13 cellular contexts compared by ENCODE assay signal in genomic region chr12:57516617-57517153, GRCh38. TPM values are rescaled to one million over a fixed set of nuclear protein-coding genes. Genes with fewer than 3 reads are reported as not detected.
A peak's percentile ranks its signal among the peaks of the same experiment; 100 is the strongest.
DNase-seq lines count a peak whose midpoint lies in the region; ATAC-seq, FAIRE-seq and TF ChIP-seq lines count a peak whose summit lies in the region.
"Had no signal": no experiment of that assay in that cellular context is flagged by ENCODE, and none has a peak within 500 bp of the region (broad histone marks: within the 10 kb centered on the region; RNA-seq: fewer than 3 reads in every experiment).

No MANE protein-coding gene starts in this region.

- H3K9me3 ChIP-seq in DND-41 (ENCODE audit: insufficient read depth, low read length, severe bottlenecking) (no peaks in the 10 kb centered on the region), PC-9 (ENCODE audit: insufficient read depth, low read depth) (no peaks in the 10 kb centered on the region), H1 (ENCODE audit: insufficient read depth in 2 of 2, low read depth in 1 of 2, low read length in 1 of 2) (no peaks in the 10 kb centered on the region), psoas muscle (no peaks in the 10 kb centered on the region)
- H3K9me3 ChIP-seq: SJCRH30 had no signal

- H3K56ac ChIP-seq in H1 (replicated peaks; ENCODE audit: insufficient read length, low read depth, low read length): no peak overlapping the region

- no peak overlapping the region for H2BK12ac ChIP-seq in H1 (ENCODE audit: low read depth, low read length)

- POLR2A ChIA-PET in PC-9 (lab: Charles Lee; ENCODE audit: unreplicated experiment) (interaction anchor here (0.5 kb wide), 1 partner anchor 11 kb away, joined by 12 read pairs; no protein-coding TSS in a partner anchor), H1 (lab: Charles Lee; ENCODE audit: partially characterized antibody) (interaction anchor here (0.7 to 6.0 kb wide), 11 partner anchors 8 to 284 kb away, joined by 3 to 55 read pairs (median 6); partner anchors contain the start of gene DCTN2)

- no peak for DNase-seq in DND-41
- no peak for DNase-seq in PC-9
- DNase-seq in H1 (ENCODE audit: low read depth in 1 of 2, low spot score in 2 of 2): no peak
- no peak for DNase-seq in psoas muscle
- DNase-seq in activated effector memory CD4-positive, alpha-beta T cell treated with Interleukin-2 at 50 U/mL for 16 hours: no peak
- no peak for DNase-seq in anterior cingulate cortex (lab: John Stamatoyannopoulos, UW)
- DNase-seq in NCI-H2171 (lab: John Stamatoyannopoulos, UW): no peak
- DNase-seq: activated CD4-positive, alpha-beta T cell treated with anti-CD3 and anti-CD28 coated beads, Interleukin-2, amount 50 U/mL, for 1 hour; stimulated activated naive CD4-positive, alpha-beta T cell had no signal

- TF ChIP-seq RAD21 in H1 (IDR thresholded peaks at IDR 0.05 in 1 of 2, conservative IDR thresholded peaks at IDR 0.05 in 1 of 2; ENCODE audit: low read depth in 2 of 2, low read length in 2 of 2): no peak

- intact Hi-C loops in PC-9 (cut with micrococcal nuclease; ENCODE audit: unreplicated experiment): no loop called here
- intact Hi-C loops in psoas muscle (cut with DNase I): no loop called here

- CTCF ChIA-PET in PC-9 (lab: Charles Lee): interaction anchor here (0.5 kb wide), 1 partner anchor 85 kb away, joined by 3 read pairs; no protein-coding TSS in a partner anchor
- CTCF ChIA-PET in H1 (lab: Charles Lee; ENCODE audit: partially characterized antibody): interaction anchor here (0.6 to 1.5 kb wide), 5 partner anchors 18 to 41 kb away, joined by 3 to 5 read pairs (median 3); no protein-coding TSS in a partner anchor

- H4K8ac ChIP-seq in H1 (ENCODE audit: extremely low read depth, insufficient read depth, low read length): no peak overlapping the region

- no peak overlapping the region for H3K14ac ChIP-seq in H1 (ENCODE audit: insufficient read length)

- peaks cover 37% of the 10 kb centered on the region for H3K4me1 ChIP-seq in DND-41 (ENCODE audit: insufficient read depth, low read length)
- peaks cover 20% of the 10 kb centered on the region for H3K4me1 ChIP-seq in PC-9 (replicated peaks; ENCODE audit: insufficient read depth)
- H3K4me1 ChIP-seq in H1 (replicated peaks in 1 of 4; ENCODE audit: control insufficient read depth in 3 of 4, insufficient read depth in 4 of 4, low read length in 3 of 4): peaks cover 3 to 11% (median 8%) of the 10 kb centered on the region in 4 experiments
- H3K4me1 ChIP-seq in psoas muscle: peaks cover 35% of the 10 kb centered on the region

- no peak overlapping the region for H2BK5ac ChIP-seq in H1 (ENCODE audit: low read depth, low read length)

- no peak for FAIRE-seq in H1 (lab: Jason Lieb, UNC)
- FAIRE-seq: bronchial epithelial cell had no signal

- H2BK15ac ChIP-seq in H1 (ENCODE audit: low read length): no peak overlapping the region

- 95% methylated on average over 11 of the region's 11 CpGs; no CpG with 5 or more reads in 1 of the 2 experiments for WGBS in H1 (ENCODE audit: extremely low coverage in 1 of 2, insufficient coverage in 1 of 2, insufficient read length in 1 of 2, insufficient replicate concordance in 2 of 2, low coverage in 1 of 2, low lambda C conversion rate in 2 of 2, missing lambda C conversion rate in 1 of 2), 2 experiments
- 81 to 85% (median 82%) methylated on average over 11 of the region's 11 CpGs for WGBS in psoas muscle, 3 donors

- TF ChIP-seq CTCF in DND-41 (IDR thresholded peaks at IDR 0.05; ENCODE audit: borderline replicate concordance, extremely low read depth, low read length, poor library complexity, severe bottlenecking) (no peak), PC-9 (conservative IDR thresholded peaks at IDR 0.05) (no peak), H1 (IDR thresholded peaks at IDR 0.05; ENCODE audit: control extremely low read depth in 1 of 3, insufficient read depth in 1 of 3, low read depth in 1 of 3, low read length in 3 of 3) (no peak), psoas muscle (IDR thresholded peaks at IDR 0.05) (no peak)

- H4K20me1 ChIP-seq in DND-41 (ENCODE audit: insufficient read depth, low read length) (peaks cover 56% of the 10 kb centered on the region), PC-9 (ENCODE audit: insufficient read depth) (peaks cover 81% of the 10 kb centered on the region), H1 (replicated peaks in 1 of 2; ENCODE audit: control insufficient read depth in 1 of 2, insufficient read depth in 2 of 2, low read length in 2 of 2) (peaks cover 7 to 17% of the 10 kb centered on the region in 2 experiments)

- no TSS peak for BruUV-seq in PC-9 (replicated peaks; lab: Mats Ljungman, UMichigan)

- H3K4me2 ChIP-seq in DND-41 (ENCODE audit: insufficient read depth, low read length) (peak overlapping the region; percentile 9; the same call in 1 of the 2 replicates), PC-9 (0 out of 2 replicates have a peak overlapping the region, but pooled peaks have one; percentile 93), H1 (ENCODE audit: insufficient read depth in 1 of 2, low read depth in 2 of 2, low read length in 2 of 2) (no peak overlapping the region; a peak in 1 of 4 replicates)

- no peaks in the 10 kb centered on the region for H3K9me2 ChIP-seq in PC-9 (ENCODE audit: insufficient read depth)

- no peak overlapping the region for H2BK120ac ChIP-seq in H1 (replicated peaks; ENCODE audit: low read depth, low read length)

- H3K27ac ChIP-seq in DND-41 (ENCODE audit: low read length) (peak overlapping the region; percentile 27; the same call in 1 of the 2 replicates), PC-9 (peak overlapping the region; percentile 28), H1 (ENCODE audit: low read depth, low read length) (peak overlapping the region; percentile 35; the same call in 1 of the 2 replicates), psoas muscle (peak overlapping the region; percentile 100)
- H3K27ac ChIP-seq: foreskin keratinocyte, SJCRH30 had no signal

- H3K23ac ChIP-seq in H1 (ENCODE audit: insufficient read length): no peak overlapping the region

- H3F3A ChIP-seq in PC-9 (ENCODE audit: insufficient read depth, low read depth): peaks cover 84% of the 10 kb centered on the region

- TF ChIP-seq EP300 in H1 (IDR thresholded peaks at IDR 0.05; ENCODE audit: borderline replicate concordance in 1 of 2, low read depth in 2 of 2, low read length in 2 of 2): no peak

- H3K79me2 ChIP-seq in DND-41 (ENCODE audit: insufficient read depth, low read length) (peaks cover 49% of the 10 kb centered on the region), PC-9 (ENCODE audit: low read depth) (peaks cover 39% of the 10 kb centered on the region), H1 (ENCODE audit: control insufficient read depth in 1 of 2, insufficient read depth in 2 of 2, low read length in 2 of 2) (peaks cover 0 to 20% of the 10 kb centered on the region in 2 experiments; a peak in 2 of 4 replicates)

- peaks cover 12% of the 10 kb centered on the region for H3K23me2 ChIP-seq in H1 (ENCODE audit: low read depth, low read length)

- H3K4me3 ChIP-seq in DND-41 (ENCODE audit: low read depth in 1 of 2, low read length in 2 of 2): no peak overlapping the region
- H3K4me3 ChIP-seq in PC-9: no peak overlapping the region
- H3K4me3 ChIP-seq in H1 (ENCODE audit: extremely low read depth in 1 of 4, insufficient read depth in 2 of 4, low read depth in 3 of 4, low read length in 4 of 4): no peak overlapping the region
- H3K4me3 ChIP-seq in psoas muscle: no peak overlapping the region
- H3K4me3 ChIP-seq: SJCRH30 had no signal

- H3K79me1 ChIP-seq in H1 (ENCODE audit: low read depth, low read length): no peaks in the 10 kb centered on the region

- no peak for ATAC-seq in DND-41 (ENCODE audit: insufficient read depth, low read depth)
- no peak for ATAC-seq in psoas muscle
- ATAC-seq in GM21381 (IDR thresholded peaks at IDR 0.05; ENCODE audit: unreplicated experiment): no peak
- ATAC-seq: foreskin keratinocyte had no signal

- H4K5ac ChIP-seq in H1 (ENCODE audit: insufficient read length, low read depth, low read length): no peak overlapping the region

- H3K9ac ChIP-seq in DND-41 (ENCODE audit: low read depth, low read length) (no peak overlapping the region), H1 (replicated peaks in 1 of 4; ENCODE audit: extremely low read depth in 1 of 4, low read depth in 3 of 4, low read length in 3 of 4) (no peak overlapping the region)

- no peaks in the 10 kb centered on the region for H3K27me3 ChIP-seq in DND-41 (ENCODE audit: insufficient read depth, low read length, poor library complexity)
- no peaks in the 10 kb centered on the region for H3K27me3 ChIP-seq in PC-9 (ENCODE audit: insufficient read depth, low read depth)
- H3K27me3 ChIP-seq in H1 (replicated peaks in 1 of 4; ENCODE audit: control insufficient read depth in 3 of 4, extremely low read depth in 1 of 4, insufficient read depth in 3 of 4, low read length in 3 of 4): no peaks in the 10 kb centered on the region
- H3K27me3 ChIP-seq in psoas muscle (ENCODE audit: insufficient read depth in 3 of 3, low read length in 2 of 3): no peaks in the 10 kb centered on the region
- H3K27me3 ChIP-seq: foreskin keratinocyte, SJCRH30 had no signal

- no peak overlapping the region for H2BK20ac ChIP-seq in H1 (ENCODE audit: low read length)

- no peak overlapping the region for H4K91ac ChIP-seq in H1 (replicated peaks; ENCODE audit: insufficient read length, low read length)

- H2AFZ ChIP-seq in DND-41 (ENCODE audit: low read depth, low read length): no peak overlapping the region
- no peak overlapping the region for H2AFZ ChIP-seq in PC-9
- H2AFZ ChIP-seq in H1 (ENCODE audit: low read length): no peak overlapping the region

- H3K36me3 ChIP-seq in DND-41 (ENCODE audit: insufficient read depth, low read length) (peaks cover 82% of the 10 kb centered on the region), PC-9 (ENCODE audit: low read depth) (peaks cover 75% of the 10 kb centered on the region), H1 (ENCODE audit: control insufficient read depth in 2 of 4, insufficient read depth in 4 of 4, low read length in 3 of 4) (peaks cover 46 to 72% (median 57%) of the 10 kb centered on the region in 4 experiments), psoas muscle (ENCODE audit: insufficient read depth in 1 of 2, low read depth in 1 of 2) (peaks cover 15 to 64% of the 10 kb centered on the region in 2 donors)

- no peak overlapping the region for H2AK5ac ChIP-seq in H1 (ENCODE audit: low read depth, low read length)

- TF ChIP-seq POLR2A in H1 (IDR thresholded peaks at IDR 0.05; ENCODE audit: control extremely low read depth in 1 of 2, low read depth in 2 of 2, low read length in 2 of 2): no peak; a peak in 1 of 3 replicates

- no peak overlapping the region for H3K18ac ChIP-seq in H1 (ENCODE audit: extremely low read depth, low read length)

- no peak overlapping the region for H3K4ac ChIP-seq in H1 (replicated peaks; ENCODE audit: insufficient read length, low read depth, low read length)

RNA-seq across cellular contexts. Expression of gene DDIT3, which starts 3.6 kb away (rescaled TPM):
- total RNA-seq in PC-9 (2021) (15.6 and 17.3 TPM in 2 replicates), psoas muscle (10 to 100 TPM; 11.1 to 59.5 (median 19.6) TPM)
- 4.9 TPM in 2 replicates for total RNA-seq in H1 (2021; fragmentation: NEBNext Ultra II Directional; extraction: Animal tissue kit (Norgen Biotek cat#: 25700))
- polyA plus RNA-seq in H1 (2011; rRNA removed) (4.7 and 5.7 TPM in 2 replicates), psoas muscle (100 to 1,000 TPM in 1 of 3 donors, 10 to 100 TPM in 2; 62.5 to 224 (median 68.9) TPM)
- 8.3 TPM for polyA plus RNA-seq in H1 (2011; cell fraction: cytosol; rRNA removed)
- polyA plus RNA-seq in H1 (2011; cell fraction: nucleus; rRNA removed): 7.3 TPM
- polyA plus RNA-seq in H1 (2012, experiment 1 of 2): 7.7 to 11.2 TPM (median 8.3 TPM) in 4 replicates
- 3.0 TPM for polyA plus RNA-seq in H1 (2012, experiment 2 of 2)
- 5.7 TPM for polyA plus RNA-seq in H1 (2013, experiment 1 of 2)
- 5.5 TPM for polyA plus RNA-seq in H1 (2013, experiment 2 of 2)
- 6.0 and 7.0 TPM in 2 replicates for polyA minus RNA-seq in H1 (2011; rRNA and poly(A)+ RNA removed)
- polyA minus RNA-seq in H1 (2011; cell fraction: cytosol; rRNA and poly(A)+ RNA removed): 4.0 TPM
- polyA minus RNA-seq in H1 (2011; cell fraction: nucleus; rRNA and poly(A)+ RNA removed): 14.7 TPM

RNA-seq across cellular contexts. Expression of gene MBD6, which starts 5.9 kb away (rescaled TPM):
- total RNA-seq in PC-9 (2021) (47.3 and 78.4 TPM in 2 replicates), psoas muscle (10 to 100 TPM; 29.5 to 52.9 (median 39.5) TPM)
- total RNA-seq in H1 (2021; fragmentation: NEBNext Ultra II Directional; extraction: Animal tissue kit (Norgen Biotek cat#: 25700)): 32.3 and 32.7 TPM in 2 replicates
- polyA plus RNA-seq in H1 (2011; rRNA removed) (3.9 and 6.9 TPM in 2 replicates), psoas muscle (10 to 100 TPM; 11.6 to 18.4 (median 17.5) TPM)
- polyA plus RNA-seq in H1 (2011; cell fraction: cytosol; rRNA removed): 3.0 TPM
- 38.7 TPM for polyA plus RNA-seq in H1 (2011; cell fraction: nucleus; rRNA removed)
- 24.6 to 39.6 TPM (median 28.7 TPM) in 4 replicates for polyA plus RNA-seq in H1 (2012, experiment 1 of 2)
- polyA plus RNA-seq in H1 (2012, experiment 2 of 2): 13.7 TPM
- 15.7 TPM for polyA plus RNA-seq in H1 (2013, experiment 1 of 2)
- polyA plus RNA-seq in H1 (2013, experiment 2 of 2): 14.7 TPM
- 7.2 and 9.6 TPM in 2 replicates for polyA minus RNA-seq in H1 (2011; rRNA and poly(A)+ RNA removed)
- polyA minus RNA-seq in H1 (2011; cell fraction: cytosol; rRNA and poly(A)+ RNA removed): 3.5 TPM
- polyA minus RNA-seq in H1 (2011; cell fraction: nucleus; rRNA and poly(A)+ RNA removed): 20.6 TPM

RNA-seq across cellular contexts. Expression of gene MARS1, which starts 28.8 kb away (rescaled TPM):
- 307 and 366 TPM in 2 replicates for total RNA-seq in PC-9 (2021)
- 398 and 407 TPM in 2 replicates for total RNA-seq in H1 (2021; fragmentation: NEBNext Ultra II Directional; extraction: Animal tissue kit (Norgen Biotek cat#: 25700))
- polyA plus RNA-seq in H1 (2011; rRNA removed): 194 and 255 TPM in 2 replicates
- 252 TPM for polyA plus RNA-seq in H1 (2011; cell fraction: cytosol; rRNA removed)
- 777 TPM for polyA plus RNA-seq in H1 (2011; cell fraction: nucleus; rRNA removed)
- polyA plus RNA-seq in H1 (2012, experiment 1 of 2): 284 to 339 TPM (median 323 TPM) in 4 replicates
- 230 TPM for polyA plus RNA-seq in H1 (2012, experiment 2 of 2)
- polyA plus RNA-seq in H1 (2013, experiment 1 of 2): 724 TPM
- 726 TPM for polyA plus RNA-seq in H1 (2013, experiment 2 of 2)
- 393 and 430 TPM in 2 replicates for polyA minus RNA-seq in H1 (2011; rRNA and poly(A)+ RNA removed)
- 168 TPM for polyA minus RNA-seq in H1 (2011; cell fraction: cytosol; rRNA and poly(A)+ RNA removed)
- 352 TPM for polyA minus RNA-seq in H1 (2011; cell fraction: nucleus; rRNA and poly(A)+ RNA removed)
- total RNA-seq in psoas muscle: 10 to 100 TPM; 68.6 to 88.0 (median 83.7) TPM
- polyA plus RNA-seq in psoas muscle: 10 to 100 TPM; 41.2 to 97.4 (median 77.7) TPM

RNA-seq across cellular contexts. Expression of gene DCTN2, which starts 30.3 kb away (rescaled TPM):
- total RNA-seq in PC-9 (2021): 93.4 and 105 TPM in 2 replicates
- 89.3 and 90.3 TPM in 2 replicates for total RNA-seq in H1 (2021; fragmentation: NEBNext Ultra II Directional; extraction: Animal tissue kit (Norgen Biotek cat#: 25700))
- polyA plus RNA-seq in H1 (2011; rRNA removed): 91.9 and 140 TPM in 2 replicates
- 111 TPM for polyA plus RNA-seq in H1 (2011; cell fraction: cytosol; rRNA removed)
- polyA plus RNA-seq in H1 (2011; cell fraction: nucleus; rRNA removed): 108 TPM
- polyA plus RNA-seq in H1 (2012, experiment 1 of 2): 106 to 119 TPM (median 115 TPM) in 4 replicates
- 135 TPM for polyA plus RNA-seq in H1 (2012, experiment 2 of 2)
- 75.6 TPM for polyA plus RNA-seq in H1 (2013, experiment 1 of 2)
- 79.1 TPM for polyA plus RNA-seq in H1 (2013, experiment 2 of 2)
- 102 and 111 TPM in 2 replicates for polyA minus RNA-seq in H1 (2011; rRNA and poly(A)+ RNA removed)
- 113 TPM for polyA minus RNA-seq in H1 (2011; cell fraction: cytosol; rRNA and poly(A)+ RNA removed)
- polyA minus RNA-seq in H1 (2011; cell fraction: nucleus; rRNA and poly(A)+ RNA removed): 72.6 TPM
- total RNA-seq in psoas muscle: 100 to 1,000 TPM in 2 of 4 donors, 10 to 100 TPM in 2; 91.0 to 128 (median 103) TPM
- 100 to 1,000 TPM; 107 to 165 (median 123) TPM for polyA plus RNA-seq in psoas muscle

RNA-seq across cellular contexts. Expression of gene KIF5A, which starts 33.2 kb away (rescaled TPM):
- total RNA-seq in PC-9 (2021) (0.07 TPM in 1 of 2 replicates, not detected in the other), psoas muscle (under 1 TPM in 3 of 4 donors, not detected in 1; 0.04 to 0.21 (median 0.14) TPM)
- total RNA-seq in H1 (2021; fragmentation: NEBNext Ultra II Directional; extraction: Animal tissue kit (Norgen Biotek cat#: 25700)): 21.9 and 22.8 TPM in 2 replicates
- polyA plus RNA-seq in H1 (2011; rRNA removed) (10.7 and 11.7 TPM in 2 replicates), psoas muscle (under 1 TPM; 0.01 to 0.18 (median 0.04) TPM)
- 16.5 TPM for polyA plus RNA-seq in H1 (2011; cell fraction: cytosol; rRNA removed)
- polyA plus RNA-seq in H1 (2011; cell fraction: nucleus; rRNA removed): 32.8 TPM
- 16.3 to 20.8 TPM (median 19.3 TPM) in 4 replicates for polyA plus RNA-seq in H1 (2012, experiment 1 of 2)
- 3.2 TPM for polyA plus RNA-seq in H1 (2012, experiment 2 of 2)
- polyA plus RNA-seq in H1 (2013, experiment 1 of 2): 10.6 TPM
- 9.6 TPM for polyA plus RNA-seq in H1 (2013, experiment 2 of 2)
- polyA minus RNA-seq in H1 (2011; rRNA and poly(A)+ RNA removed): 19.8 and 21.8 TPM in 2 replicates
- polyA minus RNA-seq in H1 (2011; cell fraction: cytosol; rRNA and poly(A)+ RNA removed): 12.0 TPM
- 18.9 TPM for polyA minus RNA-seq in H1 (2011; cell fraction: nucleus; rRNA and poly(A)+ RNA removed)

Comparison
In these comparisons a context has a peak if more than half of its experiments do, and no peak if none do; other contexts are left out.
1. H3K27ac ChIP-seq: peak in every context shown above with its lines; median percentile 100 in psoas muscle; 35 in H1; 28 in PC-9; 27 in DND-41.
2. H3K4me2 ChIP-seq: peak in DND-41 (single experiment) and PC-9 (single experiment); none in H1 (0 of 2).